Comparison of ENCODE assay signal across 10 cellular contexts in genomic region chrX:19811807-19812604, GRCh38.
DNase-seq lines count a peak whose midpoint lies in the region; TF ChIP-seq lines count a peak whose summit lies in the region.
"Had no signal": no experiment of that assay in that cellular context is flagged by ENCODE, and none has a peak within 500 bp of the region (broad histone marks: within the 10 kb centered on the region; RNA-seq: fewer than 3 reads in every experiment).

No MANE protein-coding gene starts in this region.

- no peaks in the 10 kb centered on the region for H3K4me1 ChIP-seq in suprapubic skin

- H3K27me3 ChIP-seq in suprapubic skin = no peaks in the 10 kb centered on the region

- TF ChIP-seq POLR2A in suprapubic skin (IDR thresholded peaks at IDR 0.05) = no peak

- TF ChIP-seq EP300 in suprapubic skin (IDR thresholded peaks at IDR 0.05) = no peak

- intact Hi-C loops in Calu3 (cut with micrococcal nuclease; ENCODE audit: unreplicated experiment) = no loop called here

- peaks cover 6 to 28% (median 17%) of the 10 kb centered on the region in 3 donors for H3K4me1 Mint-ChIP-seq in IgD-negative memory B cell
- H3K4me1 Mint-ChIP-seq in activated naive CD8-positive, alpha-beta T cell (ENCODE audit: low read depth) = peaks cover 53% of the 10 kb centered on the region
- no peaks in the 10 kb centered on the region for H3K4me1 Mint-ChIP-seq in nephron
- no peaks in the 10 kb centered on the region for H3K4me1 Mint-ChIP-seq in Calu3 (ENCODE audit: low read depth, unreplicated experiment)

- H3K4me3 Mint-ChIP-seq in IgD-negative memory B cell (peak overlapping the region in 1 of 4 donors; percentile 41), nephron (no peak overlapping the region), Calu3 (ENCODE audit: low read depth, unreplicated experiment) (no peak overlapping the region)
- no peak overlapping the region for H3K4me3 Mint-ChIP-seq in activated naive CD8-positive, alpha-beta T cell

- H3K9me3 ChIP-seq in suprapubic skin = no peaks in the 10 kb centered on the region

- no peak overlapping the region for H3K4me3 ChIP-seq in suprapubic skin

- H3K36me3 Mint-ChIP-seq in IgD-negative memory B cell = peaks cover 7% of the 10 kb centered on the region
- H3K36me3 Mint-ChIP-seq in activated naive CD8-positive, alpha-beta T cell = no peaks in the 10 kb centered on the region
- H3K36me3 Mint-ChIP-seq in nephron (ENCODE audit: low read depth) = no peaks in the 10 kb centered on the region
- H3K36me3 Mint-ChIP-seq in Calu3 (ENCODE audit: insufficient read depth, unreplicated experiment) = no peaks in the 10 kb centered on the region

- CTCF ChIA-PET in Calu3 (lab: Charles Lee) = no interaction called here

- H3K27me3 Mint-ChIP-seq in IgD-negative memory B cell (no peaks in the 10 kb centered on the region), nephron (ENCODE audit: low read depth) (no peaks in the 10 kb centered on the region), Calu3 (ENCODE audit: unreplicated experiment) (no peaks in the 10 kb centered on the region)
- H3K27me3 Mint-ChIP-seq in activated naive CD8-positive, alpha-beta T cell = no peaks in the 10 kb centered on the region

- WGBS in suprapubic skin = 71% methylated on average over 5 of the region's 5 CpGs

- no peak overlapping the region for H3K27ac ChIP-seq in suprapubic skin

- H3K27ac Mint-ChIP-seq in IgD-negative memory B cell (peak overlapping the region in 2 of 3 donors; percentile 35 to 69), nephron (peak overlapping the region in 2 of 3 experiments; percentile 13 to 23), Calu3 (ENCODE audit: unreplicated experiment) (no peak overlapping the region)
- peak overlapping the region; percentile 85 for H3K27ac Mint-ChIP-seq in activated naive CD8-positive, alpha-beta T cell

- no TSS peak for BruUV-seq in Calu3 (replicated peaks; lab: Mats Ljungman, UMichigan)

- H3K36me3 ChIP-seq in suprapubic skin = no peaks in the 10 kb centered on the region

- TF ChIP-seq CTCF in nephron (IDR thresholded peaks at IDR 0.05; ENCODE audit: unreplicated experiment in 3 of 3) (no peak), Calu3 (IDR thresholded peaks at IDR 0.05; ENCODE audit: unreplicated experiment) (no peak), suprapubic skin (IDR thresholded peaks at IDR 0.05) (no peak)

- H3K9me3 Mint-ChIP-seq in IgD-negative memory B cell (peaks cover 0 to 5% (median 5%) of the 10 kb centered on the region in 3 donors), nephron (peaks cover 15% of the 10 kb centered on the region), Calu3 (ENCODE audit: low read depth, unreplicated experiment) (no peaks in the 10 kb centered on the region)
- H3K9me3 Mint-ChIP-seq in activated naive CD8-positive, alpha-beta T cell (ENCODE audit: low read depth) = no peaks in the 10 kb centered on the region

- DNase-seq in GDM1 (lab: John Stamatoyannopoulos, UW) (peak; percentile 2), Calu3 (no peak), suprapubic skin (ENCODE audit: low spot score in 2 of 2) (no peak), AG08395 (ENCODE audit: low spot score) (no peak), HuH-7 (ENCODE audit: low spot score) (no peak)
- DNase-seq: small intestine, T-helper 9 cell had no signal
